Comparison of ENCODE assay signal across 30 cellular contexts in the genomic region with DNA sequence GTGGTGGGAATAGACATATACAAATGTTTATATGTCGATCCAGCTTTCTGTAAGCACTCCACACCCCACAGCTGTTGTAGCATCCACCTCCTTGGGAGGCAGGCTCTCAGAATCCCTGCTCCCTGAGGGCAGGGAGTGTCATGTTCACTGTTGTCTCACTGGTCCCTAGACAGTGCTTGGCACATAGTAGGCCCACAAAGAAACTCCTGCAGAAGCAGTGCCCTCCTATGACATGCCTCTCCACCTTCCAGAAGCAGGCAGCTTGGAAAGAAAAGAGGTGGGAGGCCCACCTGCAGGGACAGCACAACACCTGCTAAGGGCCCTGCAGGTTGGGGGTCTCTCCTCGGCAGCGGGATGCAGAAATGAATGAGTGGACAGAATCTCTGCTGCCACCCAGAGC. TPM values are rescaled to one million over a fixed set of nuclear protein-coding genes. Genes with fewer than 3 reads are reported as not detected.
"Had no signal": no experiment of that assay in that cellular context is flagged by ENCODE, and none has a peak within 500 bp of the region (broad histone marks: within the 10 kb centered on the region; RNA-seq: fewer than 3 reads in every experiment).

No MANE protein-coding gene starts in this region.

- H3K27ac Mint-ChIP-seq: activated CD8-positive, alpha-beta T cell treated with anti-CD3 and anti-CD28 coated beads for 36 hours; activated naive CD8-positive, alpha-beta T cell treated with anti-CD3 and anti-CD28 coated beads, Interleukin-2, amount 10 ng/mL, durations not matched to agents 7 days and 5 days; activated T-cell treated with anti-CD3 and anti-CD28 coated beads, Interleukin-2, amount 50 U/mL, for 72 hours; activated T-helper 2 cell treated with anti-CD3 and anti-CD28 coated beads, Interferon-gamma antibody, Interleukin-2, Interleukin-4, amounts not matched to agents 10 μg/mL and 5 μg/mL and 100 μg/mL, durations not matched to agents 14 hours and 24 hours and 36 hours had no signal

- H3K4me3 ChIP-seq: adrenal gland, MG63, SJSA1 had no signal

- H3K27me3 ChIP-seq: adrenal gland, MG63, SJSA1 had no signal

- H3K27ac ChIP-seq: adrenal gland, SJSA1 had no signal

- DNase-seq: activated CD4-positive, alpha-beta T cell treated with anti-CD3 and anti-CD28 coated beads for 4 hours; activated CD8-positive, alpha-beta memory T cell treated with anti-CD3 and anti-CD28 coated beads, Interleukin-2, amount 50 U/mL, for 4 hours; activated CD8-positive, alpha-beta T cell treated with anti-CD3 and anti-CD28 coated beads for 36 hours; activated naive CD4-positive, alpha-beta T cell treated with anti-CD3 and anti-CD28 coated beads, Interleukin-2, amount 50 U/mL, for 16 hours; activated naive CD8-positive, alpha-beta T cell treated with anti-CD3 and anti-CD28 coated beads, Interleukin-2, amount 10 ng/mL, durations not matched to agents 7 days and 5 days; activated T-cell treated with anti-CD3 and anti-CD28 coated beads, Interleukin-2, amount 50 U/mL, for 72 hours; adrenal gland; anterior cingulate cortex; caudate nucleus; MG63; MV-4-11; NCI-H1092 treated with DMSO at 0.1 percent for 48 hours; NCI-H1417 treated with DMSO at 0.1 percent for 48 hours; NCI-H1694; NCI-H2029; NCI-H2107; NCI-H2171 treated with DMSO at 0.1 percent for 48 hours; NCI-H226; NCI-H510A; NCI-H526 treated with DMSO at 0.1 percent for 48 hours; NCI-H82; OCI-M1; RPMI8226; SHP77; SW 1271 had no signal

- H3K9me3 ChIP-seq: adrenal gland, MG63, SJSA1 had no signal

- H3K36me3 ChIP-seq: adrenal gland had no signal

- H3K4me1 Mint-ChIP-seq: activated naive CD8-positive, alpha-beta T cell treated with anti-CD3 and anti-CD28 coated beads, Interleukin-2, amount 10 ng/mL, durations not matched to agents 7 days and 5 days had no signal

- H3K9me3 Mint-ChIP-seq: activated CD8-positive, alpha-beta T cell treated with anti-CD3 and anti-CD28 coated beads for 36 hours; activated naive CD8-positive, alpha-beta T cell treated with anti-CD3 and anti-CD28 coated beads, Interleukin-2, amount 10 ng/mL, durations not matched to agents 7 days and 5 days; activated T-cell treated with anti-CD3 and anti-CD28 coated beads, Interleukin-2, amount 50 U/mL, for 72 hours; activated T-helper 2 cell treated with anti-CD3 and anti-CD28 coated beads, Interferon-gamma antibody, Interleukin-2, Interleukin-4, amounts not matched to agents 10 μg/mL and 5 μg/mL and 100 μg/mL, durations not matched to agents 14 hours and 24 hours and 36 hours had no signal

- H3K4me3 Mint-ChIP-seq: activated CD8-positive, alpha-beta T cell treated with anti-CD3 and anti-CD28 coated beads for 36 hours; activated naive CD8-positive, alpha-beta T cell treated with anti-CD3 and anti-CD28 coated beads, Interleukin-2, amount 10 ng/mL, durations not matched to agents 7 days and 5 days; activated T-cell treated with anti-CD3 and anti-CD28 coated beads, Interleukin-2, amount 50 U/mL, for 72 hours had no signal

- ATAC-seq: activated CD4-positive, CD25-positive, alpha-beta regulatory T cell treated with anti-CD3 and anti-CD28 coated beads, Interleukin-2, amount 50 U/mL, for 24 hours; activated CD8-positive, alpha-beta T cell treated with anti-CD3 and anti-CD28 coated beads for 36 hours; activated T-cell treated with anti-CD3 and anti-CD28 coated beads, Interleukin-2, amount 50 U/mL, for 72 hours; Panc1; SK-N-SH treated with all-trans-retinoic acid at 6 μM for 48 hours had no signal

RNA-seq across cellular contexts. Expression of gene TIGD3, which starts 51.0 kb away (rescaled TPM):
- total RNA-seq: SJSA1 had no signal
